ENCODE assay signal across 26 cellular contexts in the genomic region with DNA sequence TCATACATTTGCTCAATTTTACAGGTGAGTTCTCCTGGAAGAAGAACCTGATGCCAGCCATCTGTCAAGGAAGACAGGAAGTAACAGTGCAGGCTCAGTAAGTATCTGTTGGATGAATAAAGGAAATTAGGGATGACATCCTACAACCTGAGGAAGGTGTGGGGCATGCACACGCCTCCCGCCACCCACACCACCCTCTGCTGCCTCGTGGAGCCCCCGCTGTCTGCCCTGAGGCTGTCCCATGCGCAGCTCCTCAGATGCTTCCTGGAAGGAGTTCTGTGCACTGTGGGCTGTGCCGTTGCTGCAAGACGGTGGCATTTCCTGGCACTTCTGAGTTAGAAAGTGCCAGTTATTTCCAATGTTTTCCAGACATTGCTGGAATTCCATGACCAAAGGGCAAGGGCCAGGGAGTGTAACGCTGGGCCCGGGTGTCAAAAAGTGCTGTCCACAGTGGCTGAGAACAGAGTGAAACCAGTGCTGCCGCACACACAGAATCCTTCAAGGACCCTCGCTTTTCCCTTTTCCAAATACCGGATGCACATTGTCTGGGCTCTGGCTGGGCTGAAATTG. TPM values are rescaled to one million over a fixed set of nuclear protein-coding genes. Genes with fewer than 3 reads are reported as not detected.
DNase-seq lines count a peak whose midpoint lies in the region; ATAC-seq and TF ChIP-seq lines count a peak whose summit lies in the region.
"Had no signal": no experiment of that assay in that cellular context is flagged by ENCODE, and none has a peak within 500 bp of the region (broad histone marks: within the 10 kb centered on the region; RNA-seq: fewer than 3 reads in every experiment).

No MANE protein-coding gene starts in this region.

- H3K4ac ChIP-seq in neuronal stem cell (ENCODE audit: low read length) = no peak overlapping the region

- H3K4me1 Mint-ChIP-seq in chondrocyte (ENCODE audit: low read depth) = peaks cover 27% of the 10 kb centered on the region
- H3K4me1 Mint-ChIP-seq: CD4-positive, alpha-beta memory T cell had no signal

- peak overlapping the region; percentile 64 for H3K18ac ChIP-seq in neuronal stem cell (ENCODE audit: low read length)

- no peak overlapping the region for H3K4me2 ChIP-seq in neuronal stem cell (ENCODE audit: insufficient read depth, low read length, poor library complexity, severe bottlenecking)
- H3K4me2 ChIP-seq: PC-9 had no signal

- no peak overlapping the region for H4K8ac ChIP-seq in neuronal stem cell (ENCODE audit: low read depth, low read length)

- no peak overlapping the region for H3K27ac ChIP-seq in neuronal stem cell (replicated peaks; ENCODE audit: low read length)
- H3K27ac ChIP-seq in subcutaneous abdominal adipose tissue (ENCODE audit: low read depth, low read length) = peak overlapping the region; percentile 76
- peak overlapping the region in 1 of 2 donors; percentile 39 for H3K27ac ChIP-seq in coronary artery
- H3K27ac ChIP-seq: PC-9 had no signal

- H3K9me3 ChIP-seq in neuronal stem cell (replicated peaks in 1 of 2; ENCODE audit: control insufficient read depth in 2 of 2, insufficient read depth in 1 of 2, low read depth in 1 of 2, low read length in 2 of 2) = peaks cover 13 to 20% of the 10 kb centered on the region in 2 donors
- peaks cover 0 to 10% (median 3%) of the 10 kb centered on the region in 5 donors for H3K9me3 ChIP-seq in subcutaneous abdominal adipose tissue (ENCODE audit: control insufficient read depth in 5 of 5, low read length in 5 of 5)
- H3K9me3 ChIP-seq: Caco-2, SJCRH30 had no signal

- DNase-seq in EH (ENCODE audit: low read depth) (peak; percentile 36), chondrocyte (ENCODE audit: low spot score) (no peak), neuronal stem cell (ENCODE audit: low spot score) (no peak), coronary artery (ENCODE audit: low spot score) (no peak), MV-4-11 (lab: John Stamatoyannopoulos, UW) (no peak)
- DNase-seq: AML-193; C1 segment of cervical spinal cord; Caco-2; CD4-positive, alpha-beta memory T cell; DMS 273 treated with DMSO at 0.1 percent for 48 hours; DMS79; Karpas-422; NCI-H1092 treated with DMSO at 0.1 percent for 48 hours; NCI-H1436; NCI-H187; NCI-H2107; NCI-H446 treated with DMSO at 0.1 percent for 48 hours; NCI-H526; PC-9; SJCRH30 had no signal

- peak overlapping the region; percentile 9 for H3K14ac ChIP-seq in neuronal stem cell (ENCODE audit: low read length)

- no peak overlapping the region for H2BK120ac ChIP-seq in neuronal stem cell (ENCODE audit: low read depth, low read length)

- H3K36me3 ChIP-seq in neuronal stem cell (replicated peaks in 1 of 2; ENCODE audit: control insufficient read depth in 2 of 2, insufficient read depth in 2 of 2, low read length in 2 of 2) = peaks cover 4 to 12% of the 10 kb centered on the region in 2 donors
- peaks cover 0 to 38% (median 17%) of the 10 kb centered on the region in 5 donors for H3K36me3 ChIP-seq in subcutaneous abdominal adipose tissue (ENCODE audit: control insufficient read depth in 5 of 5, insufficient read depth in 5 of 5, low read length in 5 of 5)

- no peak for ATAC-seq in GM19324 (IDR thresholded peaks at IDR 0.05; ENCODE audit: low FRiP score, unreplicated experiment)
- ATAC-seq in SK-N-SH treated with all-trans-retinoic acid at 6 μM for 48 hours = no peak
- ATAC-seq: Right ventricle myocardium inferior had no signal

- H3K27me3 Mint-ChIP-seq in chondrocyte (ENCODE audit: low read depth) = no peaks in the 10 kb centered on the region
- H3K27me3 Mint-ChIP-seq: CD4-positive, alpha-beta memory T cell had no signal

- no peak overlapping the region for H3K4me3 Mint-ChIP-seq in chondrocyte (ENCODE audit: unreplicated experiment)
- H3K4me3 Mint-ChIP-seq: CD4-positive, alpha-beta memory T cell had no signal

- no peak for TF ChIP-seq CTCF in chondrocyte (IDR thresholded peaks at IDR 0.05)
- no peak for TF ChIP-seq CTCF in coronary artery (IDR thresholded peaks at IDR 0.05)

- H2BK15ac ChIP-seq in neuronal stem cell (ENCODE audit: low read length) = no peak overlapping the region

- H2AFZ ChIP-seq in neuronal stem cell (ENCODE audit: low read length) = no peak overlapping the region
- H2AFZ ChIP-seq: PC-9 had no signal

- H3K4me3 ChIP-seq in neuronal stem cell (ENCODE audit: low read length in 2 of 2) (no peak overlapping the region), subcutaneous abdominal adipose tissue (ENCODE audit: low read depth in 1 of 5, low read length in 5 of 5) (no peak overlapping the region), coronary artery (no peak overlapping the region)
- H3K4me3 ChIP-seq: PC-9, SJCRH30 had no signal

- no peak overlapping the region for H2BK5ac ChIP-seq in neuronal stem cell (ENCODE audit: low read length)

- H3K27ac Mint-ChIP-seq in chondrocyte (ENCODE audit: unreplicated experiment) = peak overlapping the region; percentile 32
- H3K27ac Mint-ChIP-seq: CD4-positive, alpha-beta memory T cell had no signal

- peaks cover 35% of the 10 kb centered on the region for H3K36me3 Mint-ChIP-seq in chondrocyte (ENCODE audit: low read depth)

- H3K23ac ChIP-seq in neuronal stem cell (ENCODE audit: low read depth, low read length, poor library complexity) = no peak overlapping the region

- H4K91ac ChIP-seq in neuronal stem cell (ENCODE audit: low read depth, low read length, poor library complexity) = no peak overlapping the region

- no peak overlapping the region for H2BK12ac ChIP-seq in neuronal stem cell (ENCODE audit: low read length)

- peaks cover 5% of the 10 kb centered on the region for H3K79me1 ChIP-seq in neuronal stem cell (ENCODE audit: low read depth, low read length)

- H2AK5ac ChIP-seq in neuronal stem cell (ENCODE audit: low read depth, low read length) = no peak overlapping the region

- no peak overlapping the region for H3K9ac ChIP-seq in neuronal stem cell (ENCODE audit: low read depth, low read length, poor library complexity)
- H3K9ac ChIP-seq in subcutaneous abdominal adipose tissue (ENCODE audit: low read length in 5 of 5) = peak overlapping the region in 1 of 5 donors; percentile 45

- no peaks in the 10 kb centered on the region for H3K27me3 ChIP-seq in neuronal stem cell (ENCODE audit: control insufficient read depth in 3 of 3, insufficient read depth in 3 of 3, low read depth in 1 of 3, low read length in 3 of 3)
- H3K27me3 ChIP-seq in subcutaneous abdominal adipose tissue (ENCODE audit: control insufficient read depth in 5 of 5, insufficient read depth in 4 of 5, low read length in 5 of 5) = no peaks in the 10 kb centered on the region
- H3K27me3 ChIP-seq: SJCRH30 had no signal

- WGBS in neuronal stem cell (ENCODE audit: extremely low coverage in 2 of 2, insufficient read length in 2 of 2, insufficient replicate concordance in 1 of 2), 2 donors = no CpG with 5 or more reads among the region's 12 CpGs

- no peaks in the 10 kb centered on the region for H3K9me3 Mint-ChIP-seq in chondrocyte (ENCODE audit: low read depth)

- H3K4me1 ChIP-seq in neuronal stem cell (ENCODE audit: control insufficient read depth in 2 of 2, insufficient read depth in 1 of 2, low read depth in 1 of 2, low read length in 2 of 2) = peaks cover 0 to 2% of the 10 kb centered on the region in 2 donors
- H3K4me1 ChIP-seq in subcutaneous abdominal adipose tissue (ENCODE audit: control insufficient read depth in 5 of 5, insufficient read depth in 5 of 5, low read length in 5 of 5) = peaks cover 0 to 24% (median 12%) of the 10 kb centered on the region in 5 donors
- H3K4me1 ChIP-seq: Caco-2 had no signal

TF ChIP-seq in SK-N-SH treated with all-trans-retinoic acid at 6 μM for 48 hours, 23 proteins besides CTCF, POLR2A, EP300 and RAD21:
- TF ChIP-seq CSDC2 (CRISPR knock-in tag; IDR thresholded peaks at IDR 0.05) (no peak), ZNF8 (CRISPR knock-in tag; IDR thresholded peaks at IDR 0.05) (no peak), ESRRG (CRISPR knock-in tag; IDR thresholded peaks at IDR 0.05) (no peak), ZFP30 (CRISPR knock-in tag; IDR thresholded peaks at IDR 0.05) (no peak), ZFP3 (CRISPR knock-in tag; IDR thresholded peaks at IDR 0.05) (no peak), ZC3H10 (CRISPR knock-in tag; IDR thresholded peaks at IDR 0.05) (no peak), ZNF70 (CRISPR knock-in tag; IDR thresholded peaks at IDR 0.05) (no peak), RARB (CRISPR knock-in tag; IDR thresholded peaks at IDR 0.05) (no peak)
- TF ChIP-seq, protein P1, sequence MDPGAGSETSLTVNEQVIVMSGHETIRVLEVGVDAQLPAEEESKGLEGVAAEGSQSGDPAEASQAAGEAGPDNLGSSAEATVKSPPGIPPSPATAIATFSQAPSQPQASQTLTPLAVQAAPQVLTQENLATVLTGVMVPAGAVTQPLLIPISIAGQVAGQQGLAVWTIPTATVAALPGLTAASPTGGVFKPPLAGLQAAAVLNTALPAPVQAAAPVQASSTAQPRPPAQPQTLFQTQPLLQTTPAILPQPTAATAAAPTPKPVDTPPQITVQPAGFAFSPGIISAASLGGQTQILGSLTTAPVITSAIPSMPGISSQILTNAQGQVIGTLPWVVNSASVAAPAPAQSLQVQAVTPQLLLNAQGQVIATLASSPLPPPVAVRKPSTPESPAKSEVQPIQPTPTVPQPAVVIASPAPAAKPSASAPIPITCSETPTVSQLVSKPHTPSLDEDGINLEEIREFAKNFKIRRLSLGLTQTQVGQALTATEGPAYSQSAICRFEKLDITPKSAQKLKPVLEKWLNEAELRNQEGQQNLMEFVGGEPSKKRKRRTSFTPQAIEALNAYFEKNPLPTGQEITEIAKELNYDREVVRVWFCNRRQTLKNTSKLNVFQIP (CRISPR knock-in tag; IDR thresholded peaks at IDR 0.05; ENCODE audit: borderline replicate concordance, low read depth) = no peak
- TF ChIP-seq, protein P2, sequence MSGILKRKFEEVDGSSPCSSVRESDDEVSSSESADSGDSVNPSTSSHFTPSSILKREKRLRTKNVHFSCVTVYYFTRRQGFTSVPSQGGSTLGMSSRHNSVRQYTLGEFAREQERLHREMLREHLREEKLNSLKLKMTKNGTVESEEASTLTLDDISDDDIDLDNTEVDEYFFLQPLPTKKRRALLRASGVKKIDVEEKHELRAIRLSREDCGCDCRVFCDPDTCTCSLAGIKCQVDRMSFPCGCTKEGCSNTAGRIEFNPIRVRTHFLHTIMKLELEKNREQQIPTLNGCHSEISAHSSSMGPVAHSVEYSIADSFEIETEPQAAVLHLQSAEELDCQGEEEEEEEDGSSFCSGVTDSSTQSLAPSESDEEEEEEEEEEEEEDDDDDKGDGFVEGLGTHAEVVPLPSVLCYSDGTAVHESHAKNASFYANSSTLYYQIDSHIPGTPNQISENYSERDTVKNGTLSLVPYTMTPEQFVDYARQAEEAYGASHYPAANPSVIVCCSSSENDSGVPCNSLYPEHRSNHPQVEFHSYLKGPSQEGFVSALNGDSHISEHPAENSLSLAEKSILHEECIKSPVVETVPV (CRISPR knock-in tag; IDR thresholded peaks at IDR 0.05) = no peak

RNA-seq across cellular contexts. Expression of a gene that starts 4.2 kb away (rescaled TPM):
- total RNA-seq in chondrocyte = 0.59 to 0.94 TPM (median 0.70 TPM) in 3 replicates
- polyA plus RNA-seq in neuronal stem cell (2013, experiment 1 of 2) = 0.17 TPM
- 0.26 TPM for polyA plus RNA-seq in neuronal stem cell (2013, experiment 2 of 2)
- total RNA-seq: Caco-2, H7, PC-9, Right ventricle myocardium inferior, RPMI7951, SJCRH30 had no signal
